In genomic region chr1:66282343-66282852, GRCh38 we compare ENCODE assay signal across 8 cellular contexts.
DNase-seq lines count a peak whose midpoint lies in the region; ATAC-seq and TF ChIP-seq lines count a peak whose summit lies in the region.

No MANE protein-coding gene starts in this region.

- TF ChIP-seq CTCF in AG09309 (IDR thresholded peaks at IDR 0.05; ENCODE audit: control insufficient read depth, insufficient read depth, low read depth, low read length, missing control alignments): peak; percentile 32

- intact Hi-C loops in Right ventricle myocardium superior (cut with DNase I): no loop called here

- ATAC-seq in GM19397 (IDR thresholded peaks at IDR 0.05; ENCODE audit: unreplicated experiment): peak; percentile 80
- ATAC-seq in HG03442 (IDR thresholded peaks at IDR 0.05; ENCODE audit: unreplicated experiment): peak; percentile 82
- peak; percentile 26 for ATAC-seq in Right ventricle myocardium superior (ENCODE audit: poor library complexity)

- no peak overlapping the region for H3K4me3 ChIP-seq in AG09309 (ENCODE audit: control insufficient read depth, low read depth, low read length)

- DNase-seq in AG09309 (ENCODE audit: low read depth) (peak; percentile 79), activated T-cell treated with anti-CD3 and anti-CD28 coated beads for 1 hour (ENCODE audit: low read depth) (peak; percentile 19), Right ventricle myocardium superior (no peak), NCI-H1105 (lab: John Stamatoyannopoulos, UW) (no peak), cortex of kidney (lab: John Stamatoyannopoulos, UW) (no peak)
- DNase-seq in stimulated activated CD8-positive, alpha-beta memory T cell treated with anti-CD3 and anti-CD28 coated beads, Interleukin-2, amount 100 ng/mL, for 48 hours (ENCODE audit: low read depth in 2 of 2): peak; percentile 37 to 42

Comparison
In these comparisons a context has a peak if more than half of its experiments do, and no peak if none do; other contexts are left out.
1. DNase-seq: peak in AG09309 (single experiment), activated T-cell treated with anti-CD3 and anti-CD28 coated beads for 1 hour (single experiment) and stimulated activated CD8-positive, alpha-beta memory T cell treated with anti-CD3 and anti-CD28 coated beads, Interleukin-2, amount 100 ng/mL, for 48 hours (2 of 2); none in Right ventricle myocardium superior (single experiment), NCI-H1105 (single experiment) and cortex of kidney (single experiment).
2. ATAC-seq: peak in every context shown above with its lines; median percentile 82 in HG03442; 80 in GM19397; 26 in Right ventricle myocardium superior.